Comparison of ENCODE assay signal across 22 cellular contexts in the genomic region with DNA sequence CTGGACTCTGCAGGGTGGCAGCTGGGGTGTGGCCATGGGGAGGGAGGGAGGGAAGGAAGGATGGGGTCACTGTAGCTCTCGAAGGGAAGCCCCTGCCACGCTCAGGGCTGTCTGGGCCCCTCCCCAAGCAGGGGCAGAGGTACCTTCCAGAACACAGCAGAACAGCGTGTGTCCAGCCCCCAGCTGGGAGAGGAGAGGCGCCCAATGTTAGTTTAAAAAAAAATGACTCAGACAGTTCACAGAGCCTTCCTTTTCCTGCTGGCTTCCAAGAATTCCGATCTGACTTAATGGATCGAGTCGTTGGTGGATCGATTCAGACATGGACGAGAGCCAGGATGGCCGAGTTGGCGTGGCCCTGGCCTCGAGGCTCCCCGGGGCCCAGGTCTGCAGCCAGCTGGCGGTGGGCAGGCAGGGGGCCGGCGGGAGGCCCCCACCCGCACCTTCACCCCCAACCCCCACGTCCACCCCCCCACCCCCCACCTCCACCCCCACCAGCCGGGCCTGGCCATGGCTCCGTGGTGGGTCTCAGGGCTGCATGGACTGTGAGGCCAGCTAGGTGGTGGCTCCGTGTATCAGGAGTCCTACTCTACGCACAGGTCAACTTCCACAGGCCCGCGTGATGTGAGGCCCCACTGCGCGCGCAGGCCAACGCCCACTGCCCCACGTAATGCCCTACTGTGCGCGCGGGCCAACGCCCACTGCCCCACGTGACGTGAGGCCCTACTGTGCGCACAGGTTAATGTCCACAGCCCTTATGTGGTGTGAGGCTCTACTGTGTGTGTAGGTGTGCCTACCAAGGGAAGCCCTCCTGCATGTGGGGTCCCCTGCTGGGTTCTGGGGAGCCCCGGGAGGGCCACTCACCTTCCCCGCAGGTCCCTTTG. TPM values are rescaled to one million over a fixed set of nuclear protein-coding genes. Genes with fewer than 3 reads are reported as not detected.
DNase-seq lines count a peak whose midpoint lies in the region; ATAC-seq and TF ChIP-seq lines count a peak whose summit lies in the region.
"Had no signal": no experiment of that assay in that cellular context is flagged by ENCODE, and none has a peak within 500 bp of the region (broad histone marks: within the 10 kb centered on the region; RNA-seq: fewer than 3 reads in every experiment).

No MANE protein-coding gene starts in this region.

- TF ChIP-seq EP300 in sigmoid colon (IDR thresholded peaks at IDR 0.05): no peak

- H3K9me3 ChIP-seq in fibroblast of lung (ENCODE audit: control insufficient read depth, insufficient read depth, low read depth, low read length) (no peaks in the 10 kb centered on the region), sigmoid colon (no peaks in the 10 kb centered on the region), left ventricle myocardium inferior (replicated peaks) (no peaks in the 10 kb centered on the region)
- H3K9me3 ChIP-seq: colonic mucosa had no signal

- peaks cover 8% of the 10 kb centered on the region for H3K4me1 Mint-ChIP-seq in Calu3 (ENCODE audit: low read depth, unreplicated experiment)
- H3K4me1 Mint-ChIP-seq in natural killer cell: no peaks in the 10 kb centered on the region
- H3K4me1 Mint-ChIP-seq: mesothelial cell of epicardium; stimulated activated effector memory CD8-positive, alpha-beta T cell treated with anti-CD3 and anti-CD28 coated beads, Interleukin-12 subunit alpha, Interleukin-12 subunit beta, amount 100 ng/mL, for 72 hours had no signal

- H3K27ac ChIP-seq in fibroblast of lung (ENCODE audit: insufficient read depth, low read length) (no peak overlapping the region), sigmoid colon (peak overlapping the region; percentile 88 to 98 (median 96)), left ventricle myocardium inferior (replicated peaks) (no peak overlapping the region)
- H3K27ac ChIP-seq: colonic mucosa, epithelial cell of prostate had no signal

- H3K9me3 Mint-ChIP-seq in Calu3 (ENCODE audit: low read depth, unreplicated experiment) (no peaks in the 10 kb centered on the region), natural killer cell (no peaks in the 10 kb centered on the region)
- H3K9me3 Mint-ChIP-seq: activated T-helper 2 cell treated with anti-CD3 and anti-CD28 coated beads, Interferon-gamma antibody, Interleukin-2, Interleukin-4, amounts not matched to agents 10 μg/mL and 5 μg/mL and 100 μg/mL, durations not matched to agents 14 hours and 24 hours and 36 hours; mesothelial cell of epicardium; stimulated activated effector memory CD8-positive, alpha-beta T cell treated with anti-CD3 and anti-CD28 coated beads, Interleukin-12 subunit alpha, Interleukin-12 subunit beta, amount 100 ng/mL, for 72 hours had no signal

- no peak overlapping the region for H3K27ac Mint-ChIP-seq in Calu3 (ENCODE audit: unreplicated experiment)
- no peak overlapping the region for H3K27ac Mint-ChIP-seq in natural killer cell
- H3K27ac Mint-ChIP-seq: activated T-helper 2 cell treated with anti-CD3 and anti-CD28 coated beads, Interferon-gamma antibody, Interleukin-2, Interleukin-4, amounts not matched to agents 10 μg/mL and 5 μg/mL and 100 μg/mL, durations not matched to agents 14 hours and 24 hours and 36 hours; mesothelial cell of epicardium; stimulated activated effector memory CD8-positive, alpha-beta T cell treated with anti-CD3 and anti-CD28 coated beads, Interleukin-12 subunit alpha, Interleukin-12 subunit beta, amount 100 ng/mL, for 72 hours had no signal

- H3K27me3 Mint-ChIP-seq in Calu3 (ENCODE audit: unreplicated experiment) (peaks cover 89% of the 10 kb centered on the region), natural killer cell (ENCODE audit: low read depth in 2 of 2) (no peaks in the 10 kb centered on the region)

- DNase-seq in Calu3 (peak; percentile 59), NCI-H69 (lab: John Stamatoyannopoulos, UW) (peak; percentile 40), fibroblast of lung (ENCODE audit: low read depth in 2 of 2) (peak; percentile 15 to 65), sigmoid colon (no peak), natural killer cell (no peak), HPDE6-E6E7 (ENCODE audit: extremely low spot score) (no peak), NCI-H524 (lab: John Stamatoyannopoulos, UW) (no peak), left ventricle myocardium inferior (no peak)
- DNase-seq: aorta, colonic mucosa, NCI-H187 treated with DMSO at 0.1 percent for 48 hours, NCI-H510A treated with DMSO at 0.1 percent for 48 hours, occipital lobe, OCI-M1 had no signal

- H3K4me3 Mint-ChIP-seq in Calu3 (ENCODE audit: low read depth, unreplicated experiment) (no peak overlapping the region), natural killer cell (no peak overlapping the region)
- H3K4me3 Mint-ChIP-seq: mesothelial cell of epicardium; stimulated activated effector memory CD8-positive, alpha-beta T cell treated with anti-CD3 and anti-CD28 coated beads, Interleukin-12 subunit alpha, Interleukin-12 subunit beta, amount 100 ng/mL, for 72 hours had no signal

- no peak for TF ChIP-seq POLR2A in sigmoid colon (IDR thresholded peaks at IDR 0.05)

- BruUV-seq in Calu3 (replicated peaks; lab: Mats Ljungman, UMichigan): no TSS peak

- intact Hi-C loops in Calu3 (cut with micrococcal nuclease; ENCODE audit: unreplicated experiment): no loop called here
- intact Hi-C loops in sigmoid colon (cut with DNase I): no loop called here
- intact Hi-C loops in natural killer cell (cut with micrococcal nuclease): no loop called here
- intact Hi-C loops in left ventricle myocardium inferior (cut with micrococcal nuclease): no loop called here

- TF ChIP-seq CTCF in Calu3 (IDR thresholded peaks at IDR 0.05; ENCODE audit: unreplicated experiment): no peak
- no peak for TF ChIP-seq CTCF in fibroblast of lung (conservative IDR thresholded peaks at IDR 0.05 in 1 of 2, IDR thresholded peaks at IDR 0.05 in 1 of 2; ENCODE audit: low read depth in 1 of 2, low read length in 2 of 2)
- TF ChIP-seq CTCF in sigmoid colon (IDR thresholded peaks at IDR 0.05): no peak
- no peak for TF ChIP-seq CTCF in natural killer cell (IDR thresholded peaks at IDR 0.05)
- TF ChIP-seq CTCF in left ventricle myocardium inferior (IDR thresholded peaks at IDR 0.05; ENCODE audit: borderline replicate concordance): no peak

- no peak for ATAC-seq in natural killer cell
- ATAC-seq: stimulated activated effector memory CD8-positive, alpha-beta T cell treated with anti-CD3 and anti-CD28 coated beads, Interleukin-12 subunit alpha, Interleukin-12 subunit beta, amount 100 ng/mL, for 72 hours had no signal

- no peaks in the 10 kb centered on the region for H4K20me1 ChIP-seq in fibroblast of lung (ENCODE audit: control insufficient read depth, extremely low read depth, insufficient read depth, low read length)

- H3K4me1 ChIP-seq in fibroblast of lung (ENCODE audit: control insufficient read depth, extremely low read depth, insufficient read depth, low read length) (no peaks in the 10 kb centered on the region), sigmoid colon (peaks cover 0 to 100% (median 97%) of the 10 kb centered on the region in 4 donors), left ventricle myocardium inferior (no peaks in the 10 kb centered on the region)
- H3K4me1 ChIP-seq: colonic mucosa had no signal

- H3K36me3 ChIP-seq in fibroblast of lung (ENCODE audit: control insufficient read depth, insufficient read depth, low read length): no peaks in the 10 kb centered on the region
- H3K36me3 ChIP-seq in sigmoid colon: peaks cover 0 to 3% (median 0%) of the 10 kb centered on the region in 4 donors
- H3K36me3 ChIP-seq in left ventricle myocardium inferior: no peaks in the 10 kb centered on the region
- H3K36me3 ChIP-seq: colonic mucosa had no signal

- WGBS in sigmoid colon, 2 donors: 56 to 72% methylated on average over 38 of the region's 38 CpGs

- CTCF ChIA-PET in Calu3 (lab: Charles Lee): interaction anchor here (0.7 to 0.8 kb wide), 3 partner anchors 11 to 40 kb away, joined by 3 to 4 read pairs (median 3); no protein-coding TSS in a partner anchor

- no peak overlapping the region for H3K9ac ChIP-seq in fibroblast of lung (ENCODE audit: insufficient read depth, low read length)

- no peak overlapping the region for H3K4me2 ChIP-seq in fibroblast of lung (ENCODE audit: extremely low read depth, insufficient read depth, low read length)
- H3K4me2 ChIP-seq: smooth muscle cell had no signal

- H3K4me3 ChIP-seq in fibroblast of lung (replicated peaks in 1 of 4; ENCODE audit: control extremely low read depth in 1 of 4, insufficient read depth in 1 of 4, low read depth in 3 of 4, low read length in 4 of 4) (no peak overlapping the region), sigmoid colon (no peak overlapping the region), left ventricle myocardium inferior (no peak overlapping the region)
- H3K4me3 ChIP-seq: colonic mucosa, smooth muscle cell had no signal

- no peaks in the 10 kb centered on the region for H3K27me3 ChIP-seq in fibroblast of lung (ENCODE audit: control insufficient read depth, insufficient read depth, low read length)
- H3K27me3 ChIP-seq in sigmoid colon: no peaks in the 10 kb centered on the region
- H3K27me3 ChIP-seq in left ventricle myocardium inferior (ENCODE audit: low read depth): peaks cover 74% of the 10 kb centered on the region
- H3K27me3 ChIP-seq: colonic mucosa had no signal

- H3K36me3 Mint-ChIP-seq in Calu3 (ENCODE audit: insufficient read depth, unreplicated experiment) (no peaks in the 10 kb centered on the region), natural killer cell (no peaks in the 10 kb centered on the region)
- H3K36me3 Mint-ChIP-seq: mesothelial cell of epicardium; stimulated activated effector memory CD8-positive, alpha-beta T cell treated with anti-CD3 and anti-CD28 coated beads, Interleukin-12 subunit alpha, Interleukin-12 subunit beta, amount 100 ng/mL, for 72 hours had no signal

- H3K79me2 ChIP-seq in fibroblast of lung (ENCODE audit: control insufficient read depth, insufficient read depth, low read length): no peaks in the 10 kb centered on the region

- no peak overlapping the region for H2AFZ ChIP-seq in fibroblast of lung (ENCODE audit: low read length)

RNA-seq across cellular contexts. Expression of gene CACNA1H, which starts 21.8 kb away (rescaled TPM):
- total RNA-seq in Calu3 (2022): 0.05 TPM in 1 of 2 replicates, not detected in the other
- 0.26 and 1.2 TPM in 2 replicates for total RNA-seq in fibroblast of lung
- 0.05 and 10.5 TPM in 2 replicates for polyA plus RNA-seq in fibroblast of lung
- polyA plus RNA-seq in fibroblast of lung (2012): 0.03 and 20.0 TPM in 2 replicates
- polyA minus RNA-seq in fibroblast of lung (ENCODE audit: low replicate concordance): 0.11 and 84.6 TPM in 2 replicates
- total RNA-seq in sigmoid colon: 100 to 1,000 TPM in 2 of 4 donors, 10 to 100 TPM in 2; 37.0 to 181 (median 127) TPM
- 10 to 100 TPM in 1 of 3 donors, 1 to 10 TPM in 1, under 1 TPM in 1; 0.46 to 10.1 (median 1.8) TPM for polyA plus RNA-seq in sigmoid colon
- 1 to 10 TPM; 1.1 to 1.5 (median 1.3) TPM for total RNA-seq in natural killer cell
- 2.5 TPM for total RNA-seq in left ventricle myocardium inferior
- total RNA-seq: LHCN-M2 had no signal

RNA-seq across cellular contexts. Expression of gene TPSG1, which starts 50.4 kb away (rescaled TPM):
- total RNA-seq in Calu3 (2022) (not detected in 2 replicates), fibroblast of lung (not detected in 2 replicates), sigmoid colon (1 to 10 TPM in 1 of 4 donors, not detected in 3; 1.4 TPM), natural killer cell (under 1 TPM in 1 of 3 donors, not detected in 2; 0.40 TPM), left ventricle myocardium inferior (not detected)
- polyA plus RNA-seq in fibroblast of lung (not detected in 2 replicates), sigmoid colon (10 to 100 TPM; 21.5 to 73.9 (median 59.9) TPM)
- polyA plus RNA-seq in fibroblast of lung (2012): 0.12 TPM in 1 of 2 replicates, not detected in the other
- polyA minus RNA-seq in fibroblast of lung (ENCODE audit: low replicate concordance): not detected in 2 replicates
- total RNA-seq: activated CD8-positive, alpha-beta memory T cell treated with anti-CD3 and anti-CD28 coated beads for 36 hours; activated T-helper 2 cell treated with anti-CD3 and anti-CD28 coated beads, Interferon-gamma antibody, Interleukin-2, Interleukin-4, amounts not matched to agents 10 μg/mL and 5 μg/mL and 100 μg/mL, durations not matched to agents 14 hours and 24 hours and 36 hours; LHCN-M2; mesothelial cell of epicardium; occipital lobe; smooth muscle cell; urinary bladder had no signal
- polyA plus RNA-seq: smooth muscle cell had no signal

RNA-seq across cellular contexts. Expression of gene TPSB2, which starts 55.3 kb away (rescaled TPM):
- total RNA-seq in Calu3 (2022): not detected in 2 replicates
- total RNA-seq in fibroblast of lung: not detected in 2 replicates
- not detected in 2 replicates for polyA plus RNA-seq in fibroblast of lung
- polyA plus RNA-seq in fibroblast of lung (2012): not detected in 2 replicates
- not detected in 2 replicates for polyA minus RNA-seq in fibroblast of lung (ENCODE audit: low replicate concordance)
- 100 to 1,000 TPM in 1 of 4 donors, 10 to 100 TPM in 3; 12.2 to 182 (median 17.6) TPM for total RNA-seq in sigmoid colon
- 10 to 100 TPM in 2 of 3 donors, 1 to 10 TPM in 1; 7.9 to 27.6 (median 11.0) TPM for polyA plus RNA-seq in sigmoid colon
- total RNA-seq in natural killer cell: 10 to 100 TPM in 1 of 3 donors, not detected in 2; 12.6 TPM
- 3.6 TPM for total RNA-seq in left ventricle myocardium inferior
- total RNA-seq: activated CD8-positive, alpha-beta memory T cell treated with anti-CD3 and anti-CD28 coated beads for 36 hours; activated T-helper 2 cell treated with anti-CD3 and anti-CD28 coated beads, Interferon-gamma antibody, Interleukin-2, Interleukin-4, amounts not matched to agents 10 μg/mL and 5 μg/mL and 100 μg/mL, durations not matched to agents 14 hours and 24 hours and 36 hours; LHCN-M2; mesothelial cell of epicardium; occipital lobe; smooth muscle cell had no signal
- polyA plus RNA-seq: smooth muscle cell had no signal

Comparison
In these comparisons a context has a peak if more than half of its experiments do, and no peak if none do; other contexts are left out.
1. DNase-seq: peak in Calu3 (single experiment), NCI-H69 (single experiment) and fibroblast of lung (2 of 2); none in sigmoid colon (single experiment), natural killer cell (single experiment), HPDE6-E6E7 (single experiment), NCI-H524 (0 of 2) and left ventricle myocardium inferior (single experiment).
2. H3K27ac ChIP-seq: peak in sigmoid colon (4 of 4); none in fibroblast of lung (single experiment) and left ventricle myocardium inferior (single experiment).
3. RNA of gene CACNA1H, which starts 21.8 kb away (total RNA-seq): 37.0 to 181 TPM in sigmoid colon; 2.5 TPM in left ventricle myocardium inferior (single experiment), 1.1 to 1.5 TPM in natural killer cell, 0.26 to 1.2 TPM in fibroblast of lung and 0.05 TPM in Calu3; every median in the first group is over 10 times any median in the second.